ENCODE assay signal across 28 cellular contexts in the genomic region with DNA sequence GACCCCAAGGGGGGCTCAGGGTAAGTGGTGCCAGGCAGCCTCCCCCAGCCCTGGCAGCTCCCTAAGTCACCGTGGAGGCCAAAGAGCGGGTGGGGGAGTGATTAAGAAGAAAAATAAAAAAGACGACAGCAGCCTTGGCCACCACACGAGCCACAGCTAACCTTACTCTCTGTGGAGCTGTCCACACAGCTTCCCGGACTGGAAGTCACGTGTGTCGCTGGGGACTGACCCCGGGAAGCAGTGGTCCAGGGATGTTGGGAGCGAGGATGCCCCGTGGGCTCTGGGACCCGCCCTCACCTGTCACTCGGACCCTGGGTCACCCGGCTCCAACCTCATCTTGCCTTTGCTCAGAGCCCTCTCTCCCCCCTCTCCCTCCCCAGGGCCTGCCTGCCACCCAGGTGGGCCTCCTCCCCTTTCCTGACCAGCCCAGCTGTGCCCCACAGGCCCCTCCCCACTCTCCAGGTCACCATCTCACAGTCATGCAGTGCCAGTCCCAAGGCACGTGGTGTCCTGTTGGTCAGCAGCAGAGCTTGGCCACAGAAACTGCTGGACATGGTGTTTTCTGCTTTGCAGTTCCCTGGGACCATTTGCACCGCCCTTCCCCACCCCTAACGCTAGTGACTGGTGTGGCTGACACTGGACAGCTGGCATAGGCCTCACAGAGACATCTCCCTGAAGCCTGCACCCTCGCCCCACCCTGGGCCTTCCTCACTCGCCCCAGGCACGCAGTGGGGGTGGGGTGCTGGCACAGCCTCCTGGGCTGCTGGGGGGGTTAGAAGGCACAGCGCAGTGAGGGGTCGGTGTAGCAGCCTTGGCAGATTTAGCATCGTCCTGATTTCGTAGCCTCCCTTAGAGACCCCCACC. TPM values are rescaled to one million over a fixed set of nuclear protein-coding genes. Genes with fewer than 3 reads are reported as not detected.
DNase-seq lines count a peak whose midpoint lies in the region; ATAC-seq, FAIRE-seq and TF ChIP-seq lines count a peak whose summit lies in the region.
"Had no signal": no experiment of that assay in that cellular context is flagged by ENCODE, and none has a peak within 500 bp of the region (broad histone marks: within the 10 kb centered on the region; RNA-seq: fewer than 3 reads in every experiment).

No MANE protein-coding gene starts in this region.

- H3K9me3 Mint-ChIP-seq in chondrocyte (ENCODE audit: low read depth) = no peaks in the 10 kb centered on the region
- H3K9me3 Mint-ChIP-seq: activated CD8-positive, alpha-beta T cell treated with anti-CD3 and anti-CD28 coated beads for 36 hours; activated naive CD4-positive, alpha-beta T cell treated with anti-CD3 and anti-CD28 coated beads, Interleukin-2, amount 50 U/mL, for 24 hours; activated T-cell treated with anti-CD3 and anti-CD28 coated beads, Interleukin-2, amount 50 U/mL, for 4 hours; CD4-positive, alpha-beta T cell; naive thymus-derived CD4-positive, alpha-beta T cell had no signal

- H3K36me3 ChIP-seq in left ventricle myocardium inferior (no peaks in the 10 kb centered on the region), upper lobe of right lung (no peaks in the 10 kb centered on the region)
- H3K36me3 ChIP-seq: ascending aorta, ovary had no signal

- H3K27ac ChIP-seq in left ventricle myocardium inferior (replicated peaks) (no peak overlapping the region), upper lobe of right lung (peak overlapping the region; percentile 11)
- H3K27ac ChIP-seq: ascending aorta, dorsolateral prefrontal cortex, foreskin keratinocyte, KMS-11, ovary had no signal

- no peak for ATAC-seq in left ventricle myocardium superior
- peak; percentile 52 for ATAC-seq in upper lobe of right lung
- ATAC-seq: activated CD8-positive, alpha-beta T cell treated with anti-CD3 and anti-CD28 coated beads for 36 hours; activated T-cell treated with anti-CD3 and anti-CD28 coated beads, Interleukin-2, amount 50 U/mL, for 4 hours; foreskin keratinocyte; HCT116; naive thymus-derived CD4-positive, alpha-beta T cell; right cardiac atrium; SK-N-SH treated with all-trans-retinoic acid at 6 μM for 48 hours had no signal

- in situ Hi-C loops in G401 (cut with HindIII; ENCODE audit: low sequenced_read_pairs) = no loop called here

- no peak for FAIRE-seq in GM12892 (lab: Jason Lieb, UNC)
- FAIRE-seq: G401.6 had no signal

- H3K27me3 Mint-ChIP-seq in chondrocyte (ENCODE audit: low read depth) = no peaks in the 10 kb centered on the region
- H3K27me3 Mint-ChIP-seq: activated naive CD4-positive, alpha-beta T cell treated with anti-CD3 and anti-CD28 coated beads, Interleukin-2, amount 50 U/mL, for 24 hours had no signal

- intact Hi-C loops in left ventricle myocardium superior (cut with micrococcal nuclease) (no loop called here), left ventricle myocardium inferior (cut with micrococcal nuclease) (no loop called here), upper lobe of right lung (cut with DNase I) (loop anchor here (10.0 kb wide), 1 partner anchor 118 kb away; no protein-coding TSS in a partner anchor)

- H3K27me3 ChIP-seq in left ventricle myocardium inferior (ENCODE audit: low read depth) (peaks cover 4% of the 10 kb centered on the region), upper lobe of right lung (no peaks in the 10 kb centered on the region)
- H3K27me3 ChIP-seq: ascending aorta, ovary had no signal

- H3K4me3 Mint-ChIP-seq in chondrocyte (ENCODE audit: unreplicated experiment) = no peak overlapping the region
- H3K4me3 Mint-ChIP-seq: activated CD8-positive, alpha-beta T cell treated with anti-CD3 and anti-CD28 coated beads for 36 hours; activated naive CD4-positive, alpha-beta T cell treated with anti-CD3 and anti-CD28 coated beads, Interleukin-2, amount 50 U/mL, for 24 hours; activated T-cell treated with anti-CD3 and anti-CD28 coated beads, Interleukin-2, amount 50 U/mL, for 4 hours; CD4-positive, alpha-beta T cell; naive thymus-derived CD4-positive, alpha-beta T cell had no signal

- H3K27ac Mint-ChIP-seq in chondrocyte (ENCODE audit: unreplicated experiment) = no peak overlapping the region
- H3K27ac Mint-ChIP-seq: activated CD8-positive, alpha-beta T cell treated with anti-CD3 and anti-CD28 coated beads for 36 hours; activated naive CD4-positive, alpha-beta T cell treated with anti-CD3 and anti-CD28 coated beads, Interleukin-2, amount 50 U/mL, for 24 hours; CD4-positive, alpha-beta T cell; naive thymus-derived CD4-positive, alpha-beta T cell had no signal

- H3K4me1 Mint-ChIP-seq in chondrocyte (ENCODE audit: low read depth) = peaks cover 20% of the 10 kb centered on the region
- H3K4me1 Mint-ChIP-seq: activated naive CD4-positive, alpha-beta T cell treated with anti-CD3 and anti-CD28 coated beads, Interleukin-2, amount 50 U/mL, for 24 hours had no signal

- no peak for TF ChIP-seq CTCF in left ventricle myocardium inferior (IDR thresholded peaks at IDR 0.05; ENCODE audit: borderline replicate concordance)
- TF ChIP-seq CTCF in chondrocyte (IDR thresholded peaks at IDR 0.05) = no peak
- TF ChIP-seq CTCF in upper lobe of right lung (IDR thresholded peaks at IDR 0.05) = no peak

- H3K4me3 ChIP-seq in left ventricle myocardium inferior (no peak overlapping the region), upper lobe of right lung (no peak overlapping the region)
- H3K4me3 ChIP-seq: ascending aorta, dorsolateral prefrontal cortex, ovary had no signal

- H3K9me3 ChIP-seq in left ventricle myocardium inferior (replicated peaks) = no peaks in the 10 kb centered on the region
- H3K9me3 ChIP-seq in upper lobe of right lung = no peaks in the 10 kb centered on the region
- H3K9me3 ChIP-seq: ascending aorta, ovary had no signal

- TF ChIP-seq POLR2A in GM12892 (IDR thresholded peaks at IDR 0.05; ENCODE audit: low read depth, low read length) = no peak
- TF ChIP-seq POLR2A in erythroblast (IDR thresholded peaks at IDR 0.05; ENCODE audit: low read length) = no peak

- H3K4me1 ChIP-seq in left ventricle myocardium inferior (peaks cover 10% of the 10 kb centered on the region), upper lobe of right lung (no peaks in the 10 kb centered on the region)
- H3K4me1 ChIP-seq: ascending aorta, foreskin keratinocyte had no signal

- peak; percentile 23 for DNase-seq in left ventricle myocardium superior
- DNase-seq in left ventricle myocardium inferior = no peak
- peak; percentile 76 for DNase-seq in chondrocyte (ENCODE audit: low spot score)
- DNase-seq in mesenteric fat pad (ENCODE audit: low spot score) = peak; percentile 84
- peak; percentile 75 for DNase-seq in upper lobe of right lung
- no peak for DNase-seq in GM12892 (ENCODE audit: insufficient read length)
- DNase-seq in G401 (ENCODE audit: low spot score) = no peak
- no peak for DNase-seq in erythroblast (lab: John Stamatoyannopoulos, UW)
- DNase-seq: activated CD8-positive, alpha-beta T cell treated with anti-CD3 and anti-CD28 coated beads for 36 hours; activated T-cell treated with anti-CD3 and anti-CD28 coated beads, Interleukin-2, amount 50 U/mL, for 4 hours; CD4-positive, alpha-beta T cell; central memory CD4-positive, alpha-beta T cell; foreskin keratinocyte; hippocampal formation; mesenchymal stem cell; NCI-H1930; NCI-H2227 treated with DMSO at 0.1 percent for 48 hours; NCI-H748 treated with DMSO at 0.1 percent for 48 hours; right cardiac atrium had no signal

- H3K36me3 Mint-ChIP-seq in chondrocyte (ENCODE audit: low read depth) = peaks cover 5% of the 10 kb centered on the region
- H3K36me3 Mint-ChIP-seq: activated naive CD4-positive, alpha-beta T cell treated with anti-CD3 and anti-CD28 coated beads, Interleukin-2, amount 50 U/mL, for 24 hours; naive thymus-derived CD4-positive, alpha-beta T cell had no signal

RNA-seq across cellular contexts. Expression of gene EXOC3, which starts 9.8 kb away (rescaled TPM):
- 49.1 TPM for total RNA-seq in left ventricle myocardium superior
- 46.2 TPM for total RNA-seq in left ventricle myocardium inferior
- 39.4 to 58.1 TPM (median 43.3 TPM) in 3 replicates for total RNA-seq in chondrocyte
- 58.5 TPM for total RNA-seq in mesenteric fat pad
- total RNA-seq in upper lobe of right lung = 59.5 TPM
- polyA plus RNA-seq in GM12892 (2012; ENCODE audit: missing spikeins) = 27.5 TPM
- 16.7 and 29.2 TPM in 2 replicates for total RNA-seq in G401 (2014; rRNA removed; shearing (Covaris generic))

Comparison
In these comparisons a context has a peak if more than half of its experiments do, and no peak if none do; other contexts are left out.
1. DNase-seq: peak in left ventricle myocardium superior (single experiment), chondrocyte (single experiment), mesenteric fat pad (single experiment) and upper lobe of right lung (single experiment); none in left ventricle myocardium inferior (single experiment), GM12892 (single experiment), G401 (single experiment) and erythroblast (0 of 2).